In the genomic region with DNA sequence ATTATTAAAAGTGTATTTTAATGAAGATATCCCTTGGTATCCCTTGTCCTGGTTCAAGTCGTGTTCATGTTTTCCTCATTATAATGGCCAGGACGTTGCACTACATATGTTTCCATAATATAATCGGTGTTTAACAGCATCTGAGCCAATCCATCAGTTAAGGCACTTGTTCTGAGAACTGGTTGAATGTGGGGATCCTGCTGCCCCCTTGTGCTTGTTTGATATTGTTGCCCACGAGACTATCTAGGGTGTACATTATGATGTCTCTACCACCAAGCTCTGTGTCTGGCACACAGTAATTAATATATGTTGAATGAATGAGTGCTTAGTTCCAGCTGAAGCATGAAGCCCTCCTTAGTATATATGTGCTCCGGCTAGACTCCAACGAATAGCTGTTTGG, we compare ENCODE assay signal across 9 cellular contexts.
DNase-seq lines count a peak whose midpoint lies in the region; ATAC-seq and TF ChIP-seq lines count a peak whose summit lies in the region.
"Had no signal": no experiment of that assay in that cellular context is flagged by ENCODE, and none has a peak within 500 bp of the region (broad histone marks: within the 10 kb centered on the region; RNA-seq: fewer than 3 reads in every experiment).

No MANE protein-coding gene starts in this region.

- peak; percentile 69 for ATAC-seq in GM21390 (IDR thresholded peaks at IDR 0.05; ENCODE audit: unreplicated experiment)

- H3K9me3 Mint-ChIP-seq in nephron progenitor cell, result no peaks in the 10 kb centered on the region
- H3K9me3 Mint-ChIP-seq in activated CD4-positive, alpha-beta memory T cell treated with anti-CD3 and anti-CD28 coated beads for 36 hours, result peaks cover 4% of the 10 kb centered on the region

- H3K27ac ChIP-seq in effector memory CD4-positive, alpha-beta T cell (ENCODE audit: insufficient read depth, low read length, poor library complexity, severe bottlenecking), result no peak overlapping the region
- H3K27ac ChIP-seq: tibial nerve had no signal

- no peak overlapping the region for H3K4me3 ChIP-seq in effector memory CD4-positive, alpha-beta T cell (ENCODE audit: insufficient read depth, low read depth, low read length, poor library complexity, severe bottlenecking)
- H3K4me3 ChIP-seq: tibial nerve had no signal

- H3K27me3 Mint-ChIP-seq in nephron progenitor cell (ENCODE audit: low read depth, poor library complexity), result peaks cover 29% of the 10 kb centered on the region
- H3K27me3 Mint-ChIP-seq in activated CD4-positive, alpha-beta memory T cell treated with anti-CD3 and anti-CD28 coated beads for 36 hours, result peaks cover 9% of the 10 kb centered on the region

- H3K27me3 ChIP-seq in effector memory CD4-positive, alpha-beta T cell (replicated peaks; ENCODE audit: control insufficient read depth, insufficient read depth, low read length, poor library complexity, severe bottlenecking), result no peaks in the 10 kb centered on the region
- H3K27me3 ChIP-seq: tibial nerve had no signal

- H3K27ac Mint-ChIP-seq in nephron progenitor cell, result no peak overlapping the region
- H3K27ac Mint-ChIP-seq in activated CD4-positive, alpha-beta memory T cell treated with anti-CD3 and anti-CD28 coated beads for 36 hours, result no peak overlapping the region

- POLR2A ChIA-PET in activated CD4-positive, alpha-beta memory T cell treated with anti-CD3 and anti-CD28 coated beads for 36 hours (lab: Charles Lee), result no interaction called here

- no peaks in the 10 kb centered on the region for H3K9me3 ChIP-seq in effector memory CD4-positive, alpha-beta T cell (ENCODE audit: control insufficient read depth, low read length)

- no peaks in the 10 kb centered on the region for H3K4me1 ChIP-seq in effector memory CD4-positive, alpha-beta T cell (ENCODE audit: control insufficient read depth, insufficient read depth, low read length, poor library complexity, severe bottlenecking)
- H3K4me1 ChIP-seq: tibial nerve had no signal

- intact Hi-C loops in activated CD4-positive, alpha-beta memory T cell treated with anti-CD3 and anti-CD28 coated beads for 36 hours (cut with micrococcal nuclease), result loop anchor here (1.0 kb wide), 1 partner anchor 197 kb away; no protein-coding TSS in a partner anchor

- CTCF ChIA-PET in activated CD4-positive, alpha-beta memory T cell treated with anti-CD3 and anti-CD28 coated beads for 36 hours (lab: Charles Lee), result interaction anchor here (1.9 kb wide), 1 partner anchor 198 kb away, joined by 7 read pairs; no protein-coding TSS in a partner anchor

- peaks cover 7% of the 10 kb centered on the region for H3K4me1 Mint-ChIP-seq in nephron progenitor cell
- no peaks in the 10 kb centered on the region for H3K4me1 Mint-ChIP-seq in activated CD4-positive, alpha-beta memory T cell treated with anti-CD3 and anti-CD28 coated beads for 36 hours (ENCODE audit: low read depth)

- DNase-seq in EL (peak; percentile 5), NCI-H146 treated with DMSO at 0.1 percent for 48 hours (lab: John Stamatoyannopoulos, UW; ENCODE audit: unreplicated experiment) (peak; percentile 52), cerebellar cortex (ENCODE audit: low spot score) (peak; percentile 44), nephron progenitor cell (peak; percentile 30)
- no peak for DNase-seq in activated CD4-positive, alpha-beta memory T cell treated with anti-CD3 and anti-CD28 coated beads for 36 hours
- no peak for DNase-seq in activated naive CD4-positive, alpha-beta T cell treated with Interleukin-2 at 50 U/mL for 16 hours
- no peak for DNase-seq in effector memory CD4-positive, alpha-beta T cell

- no peak overlapping the region for H3K4me3 Mint-ChIP-seq in nephron progenitor cell
- no peak overlapping the region for H3K4me3 Mint-ChIP-seq in activated CD4-positive, alpha-beta memory T cell treated with anti-CD3 and anti-CD28 coated beads for 36 hours

- no peaks in the 10 kb centered on the region for H3K36me3 Mint-ChIP-seq in nephron progenitor cell (ENCODE audit: low read depth)
- no peaks in the 10 kb centered on the region for H3K36me3 Mint-ChIP-seq in activated CD4-positive, alpha-beta memory T cell treated with anti-CD3 and anti-CD28 coated beads for 36 hours

- H3K36me3 ChIP-seq in effector memory CD4-positive, alpha-beta T cell (ENCODE audit: control insufficient read depth, insufficient read depth, low read length), result no peaks in the 10 kb centered on the region
- H3K36me3 ChIP-seq: tibial nerve had no signal

- peak; percentile 54 for TF ChIP-seq CTCF in nephron progenitor cell (IDR thresholded peaks at IDR 0.05)

Comparison
In these comparisons a context has a peak if more than half of its experiments do, and no peak if none do; other contexts are left out.
1. DNase-seq: peak in EL (single experiment), NCI-H146 treated with DMSO at 0.1 percent for 48 hours (single experiment), cerebellar cortex (single experiment) and nephron progenitor cell (single experiment); none in activated CD4-positive, alpha-beta memory T cell treated with anti-CD3 and anti-CD28 coated beads for 36 hours (single experiment), activated naive CD4-positive, alpha-beta T cell treated with Interleukin-2 at 50 U/mL for 16 hours (single experiment) and effector memory CD4-positive, alpha-beta T cell (0 of 3).